In genomic region chr1:169495916-169496315, GRCh38 we compare ENCODE assay signal across 19 cellular contexts.
"Had no signal": no experiment of that assay in that cellular context is flagged by ENCODE, and none has a peak within 500 bp of the region (broad histone marks: within the 10 kb centered on the region; RNA-seq: fewer than 3 reads in every experiment).

No MANE protein-coding gene starts in this region.

- H3K27me3 ChIP-seq: adrenal gland, ascending aorta, brain microvascular endothelial cell, spleen, upper lobe of right lung had no signal

- H3K9me3 ChIP-seq: adrenal gland, ascending aorta, upper lobe of right lung had no signal

- H3K27ac ChIP-seq: adrenal gland, ascending aorta, brain microvascular endothelial cell, dorsolateral prefrontal cortex, spleen, upper lobe of right lung, VCaP had no signal

- H3K4me1 ChIP-seq: adrenal gland, ascending aorta, spleen, upper lobe of right lung had no signal

- ATAC-seq: activated CD4-positive, CD25-positive, alpha-beta regulatory T cell treated with anti-CD3 and anti-CD28 coated beads, Interleukin-2, amount 50 U/mL, for 24 hours; activated CD8-positive, alpha-beta T cell treated with anti-CD3 and anti-CD28 coated beads for 36 hours; effector memory CD8-positive, alpha-beta T cell; left ventricle myocardium superior; natural killer cell treated with Interleukin-12 subunit alpha and Interleukin-12 subunit beta and Interleukin-15 and Interleukin-18, amount 100 ng/mL, for 72 hours; upper lobe of right lung had no signal

- H3K4me3 ChIP-seq: adrenal gland, ascending aorta, dorsolateral prefrontal cortex, spleen, upper lobe of right lung had no signal

- H3K36me3 ChIP-seq: adrenal gland, ascending aorta, brain microvascular endothelial cell, spleen, upper lobe of right lung had no signal

- DNase-seq: activated CD4-positive, alpha-beta T cell treated with anti-CD3 and anti-CD28 coated beads, Interleukin-2, amount 10 ng/mL, durations not matched to agents 24 days and 14 days; activated CD8-positive, alpha-beta T cell treated with anti-CD3 and anti-CD28 coated beads for 36 hours; activated naive CD4-positive, alpha-beta T cell; adrenal gland; brain microvascular endothelial cell; dorsolateral prefrontal cortex; effector memory CD8-positive, alpha-beta T cell; immature natural killer cell; kidney glomerular epithelial cell; left ventricle myocardium superior; midbrain; spleen; stimulated activated CD4-positive, alpha-beta T cell treated with anti-CD3 and anti-CD28 coated beads, Interleukin-4, amount 100 ng/mL, for 24 hours; stimulated activated naive CD4-positive, alpha-beta T cell treated with Interleukin-2 at 50 U/mL for 16 hours; upper lobe of right lung had no signal
